ENCODE assay signal across 25 cellular contexts in the genomic region with DNA sequence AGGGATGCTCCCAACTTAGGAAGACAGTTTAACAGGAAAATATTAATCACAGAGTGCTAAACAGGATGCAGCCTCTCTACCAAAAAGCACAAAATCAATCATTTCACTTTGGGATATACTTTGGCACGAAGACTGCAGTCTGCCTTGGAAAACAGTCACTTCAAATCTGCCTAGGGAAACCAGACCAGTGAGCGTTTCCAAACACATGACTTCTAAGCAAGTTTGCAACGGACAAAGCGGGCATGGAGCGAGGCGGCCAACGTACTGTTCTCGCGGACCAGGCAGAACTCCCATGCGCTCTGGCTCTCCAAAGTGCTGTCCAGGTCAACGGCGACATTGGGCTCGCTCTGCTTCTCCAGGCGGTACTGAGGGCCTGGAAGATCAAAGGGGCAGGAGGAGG.
DNase-seq lines count a peak whose midpoint lies in the region; ATAC-seq, FAIRE-seq and TF ChIP-seq lines count a peak whose summit lies in the region.
"Had no signal": no experiment of that assay in that cellular context is flagged by ENCODE, and none has a peak within 500 bp of the region (broad histone marks: within the 10 kb centered on the region; RNA-seq: fewer than 3 reads in every experiment).

No MANE protein-coding gene starts in this region.

- peak overlapping the region; percentile 1 for H3K9ac ChIP-seq in adipocyte (ENCODE audit: low read length)
- no peak overlapping the region for H3K9ac ChIP-seq in mesendoderm (ENCODE audit: low read length)

- no peaks in the 10 kb centered on the region for H3K9me3 Mint-ChIP-seq in stimulated activated memory B cell treated with anti-CD40 and anti-IgM and Interleukin-4, amounts not matched to agents 10 μg/mL and 1 μg/mL and 100 μg/mL, for 72 hours
- H3K9me3 Mint-ChIP-seq: activated CD4-positive, alpha-beta memory T cell treated with anti-CD3 and anti-CD28 coated beads, Interleukin-2, amount 10 ng/mL, durations not matched to agents 7 days and 5 days; CD4-positive, alpha-beta memory T cell had no signal

- H3K36me3 ChIP-seq in adipocyte (ENCODE audit: control insufficient read depth, insufficient read depth, low read length, severe bottlenecking) (no peaks in the 10 kb centered on the region), mesendoderm (ENCODE audit: control insufficient read depth, insufficient read depth, low read length) (no peaks in the 10 kb centered on the region), thyroid gland (no peaks in the 10 kb centered on the region)

- no peaks in the 10 kb centered on the region for H3K4me1 Mint-ChIP-seq in stimulated activated memory B cell treated with anti-CD40 and anti-IgM and Interleukin-4, amounts not matched to agents 10 μg/mL and 1 μg/mL and 100 μg/mL, for 72 hours

- H3K27ac ChIP-seq in mesendoderm (ENCODE audit: low read depth, low read length), result no peak overlapping the region
- no peak overlapping the region for H3K27ac ChIP-seq in thyroid gland
- H3K27ac ChIP-seq: testis had no signal

- no peaks in the 10 kb centered on the region for H3K79me2 ChIP-seq in mesendoderm (ENCODE audit: control insufficient read depth, insufficient read depth, low read length)

- TF ChIP-seq CTCF in thyroid gland (IDR thresholded peaks at IDR 0.05), result no peak

- no peak for TF ChIP-seq POLR2A in thyroid gland (IDR thresholded peaks at IDR 0.05)

- peaks cover 20% of the 10 kb centered on the region for H3K4me1 ChIP-seq in adipocyte (ENCODE audit: control insufficient read depth, insufficient read depth, low read length)
- no peaks in the 10 kb centered on the region for H3K4me1 ChIP-seq in mesendoderm (ENCODE audit: control insufficient read depth, low read depth, low read length)
- H3K4me1 ChIP-seq in thyroid gland, result peaks cover 0 to 3% of the 10 kb centered on the region in 2 donors
- H3K4me1 ChIP-seq: testis had no signal

- DNase-seq in adipocyte (ENCODE audit: low read depth) (no peak), globus pallidus (ENCODE audit: low spot score) (peak; percentile 15), mesendoderm (no peak), thyroid gland (peak; percentile 17 to 20), RCC 7860 (ENCODE audit: low spot score) (no peak)
- DNase-seq in activated effector memory CD4-positive, alpha-beta T cell treated with anti-CD3 and anti-CD28 coated beads, Interleukin-2, amount 50 U/mL, for 16 hours, result no peak
- DNase-seq: activated CD4-positive, alpha-beta memory T cell treated with anti-CD3 and anti-CD28 coated beads, Interleukin-2, amount 10 ng/mL, durations not matched to agents 7 days and 5 days; activated CD4-positive, CD25-positive, alpha-beta regulatory T cell; activated gamma-delta T cell treated with Interleukin-2 at 50 U/mL for 16 hours; CD4-positive, alpha-beta memory T cell; central memory CD4-positive, alpha-beta T cell; dermis blood vessel endothelial cell; DMS 273 treated with DMSO at 0.1 percent for 48 hours; foreskin melanocyte; KG1; NCI-H2171 treated with DMSO at 0.1 percent for 48 hours; NCI-H69; T-helper 9 cell; testis had no signal

- no peak overlapping the region for H3K23ac ChIP-seq in mesendoderm (ENCODE audit: low read length)

- H2BK15ac ChIP-seq in mesendoderm (replicated peaks; ENCODE audit: low read depth), result no peak overlapping the region

- H4K8ac ChIP-seq in mesendoderm (ENCODE audit: low read depth, low read length), result no peak overlapping the region

- H2BK120ac ChIP-seq in mesendoderm (ENCODE audit: low read depth, low read length), result peak overlapping the region; percentile 2

- no CpG with 5 or more reads among the region's 14 CpGs for WGBS in mesendoderm (ENCODE audit: extremely low coverage, insufficient coverage, low lambda C conversion rate)
- WGBS in thyroid gland, 2 donors, result 74 to 85% methylated on average over 14 of the region's 14 CpGs

- ATAC-seq in stimulated activated memory B cell treated with anti-CD40 and anti-IgM and Interleukin-4, amounts not matched to agents 10 μg/mL and 1 μg/mL and 100 μg/mL, for 72 hours, result no peak
- ATAC-seq in HG02884 (IDR thresholded peaks at IDR 0.05; ENCODE audit: unreplicated experiment), result no peak

- H2BK5ac ChIP-seq in mesendoderm (ENCODE audit: low read length), result no peak overlapping the region

- FAIRE-seq in RCC 7860 (lab: Jason Lieb, UNC), result no peak
- FAIRE-seq: endothelial cell of umbilical vein, G401.6, GM18507 had no signal

- H3K9me3 ChIP-seq in adipocyte (ENCODE audit: control insufficient read depth, low read length), result no peaks in the 10 kb centered on the region
- no peaks in the 10 kb centered on the region for H3K9me3 ChIP-seq in thyroid gland
- H3K9me3 ChIP-seq: testis had no signal

- H3K27me3 Mint-ChIP-seq in stimulated activated memory B cell treated with anti-CD40 and anti-IgM and Interleukin-4, amounts not matched to agents 10 μg/mL and 1 μg/mL and 100 μg/mL, for 72 hours, result no peaks in the 10 kb centered on the region
- H3K27me3 Mint-ChIP-seq: activated CD4-positive, alpha-beta memory T cell treated with anti-CD3 and anti-CD28 coated beads, Interleukin-2, amount 10 ng/mL, durations not matched to agents 7 days and 5 days; CD4-positive, alpha-beta memory T cell; memory B cell had no signal

- H3K27me3 ChIP-seq in adipocyte (replicated peaks; ENCODE audit: control insufficient read depth, insufficient read depth, low read length) (no peaks in the 10 kb centered on the region), mesendoderm (ENCODE audit: insufficient read depth, low read length, poor library complexity) (no peaks in the 10 kb centered on the region), thyroid gland (no peaks in the 10 kb centered on the region)
- H3K27me3 ChIP-seq: testis had no signal

- peak overlapping the region; percentile 5 for H3K18ac ChIP-seq in mesendoderm (ENCODE audit: low read length)

- no peak overlapping the region for H2AK5ac ChIP-seq in mesendoderm (ENCODE audit: low read length)

- H3K4me3 Mint-ChIP-seq in stimulated activated memory B cell treated with anti-CD40 and anti-IgM and Interleukin-4, amounts not matched to agents 10 μg/mL and 1 μg/mL and 100 μg/mL, for 72 hours, result no peak overlapping the region
- H3K4me3 Mint-ChIP-seq: activated CD4-positive, alpha-beta memory T cell treated with anti-CD3 and anti-CD28 coated beads, Interleukin-2, amount 10 ng/mL, durations not matched to agents 7 days and 5 days; CD4-positive, alpha-beta memory T cell; memory B cell had no signal

- no peaks in the 10 kb centered on the region for H3K79me1 ChIP-seq in mesendoderm (ENCODE audit: low read length)

- no peak overlapping the region for H3K4ac ChIP-seq in mesendoderm (ENCODE audit: low read depth, low read length)

- no peak overlapping the region for H3K4me2 ChIP-seq in mesendoderm (ENCODE audit: low read length)

- intact Hi-C loops in thyroid gland (cut with DNase I), result no loop called here

- peak overlapping the region; percentile 61 for H3K56ac ChIP-seq in mesendoderm (ENCODE audit: low read length)

- no peak overlapping the region for H4K5ac ChIP-seq in mesendoderm (ENCODE audit: low read length)

- H3K36me3 Mint-ChIP-seq in stimulated activated memory B cell treated with anti-CD40 and anti-IgM and Interleukin-4, amounts not matched to agents 10 μg/mL and 1 μg/mL and 100 μg/mL, for 72 hours, result peaks cover 56% of the 10 kb centered on the region

- H3K4me3 ChIP-seq in adipocyte (ENCODE audit: low read length), result no peak overlapping the region
- H3K4me3 ChIP-seq in mesendoderm (ENCODE audit: low read length), result no peak overlapping the region
- H3K4me3 ChIP-seq in thyroid gland (replicated peaks in 1 of 3), result no peak overlapping the region
- H3K4me3 ChIP-seq: testis had no signal

- H3K27ac Mint-ChIP-seq in stimulated activated memory B cell treated with anti-CD40 and anti-IgM and Interleukin-4, amounts not matched to agents 10 μg/mL and 1 μg/mL and 100 μg/mL, for 72 hours, result no peak overlapping the region
- H3K27ac Mint-ChIP-seq: activated CD4-positive, alpha-beta memory T cell treated with anti-CD3 and anti-CD28 coated beads, Interleukin-2, amount 10 ng/mL, durations not matched to agents 7 days and 5 days; CD4-positive, alpha-beta memory T cell; memory B cell had no signal

Comparison
In these comparisons a context has a peak if more than half of its experiments do, and no peak if none do; other contexts are left out.
1. DNase-seq: peak in globus pallidus (single experiment) and thyroid gland (2 of 2); none in adipocyte (single experiment), mesendoderm (single experiment), activated effector memory CD4-positive, alpha-beta T cell treated with anti-CD3 and anti-CD28 coated beads, Interleukin-2, amount 50 U/mL, for 16 hours (single experiment) and RCC 7860 (single experiment).